8 cellular contexts compared by ENCODE assay signal in genomic region chr11:17734418-17734911, GRCh38. TPM values are rescaled to one million over a fixed set of nuclear protein-coding genes. Genes with fewer than 3 reads are reported as not detected.
DNase-seq lines count a peak whose midpoint lies in the region; ATAC-seq lines count a peak whose summit lies in the region.

KCNC1 (plus strand) TSS chr11:17734781; CDS start chr11:17736003, 1,222 bp downstream.

- peak within 1 kb of the TSS; percentile 53 for H3K4me3 ChIP-seq in right cardiac atrium (ENCODE audit: low read length)

- H3K27ac ChIP-seq in right cardiac atrium (ENCODE audit: low read length), result no peak within 1 kb of the TSS

- ATAC-seq in right cardiac atrium, result peak; percentile 42 to 52
- ATAC-seq in sciatic nerve, result no peak
- ATAC-seq in HG02981 (IDR thresholded peaks at IDR 0.05; ENCODE audit: unreplicated experiment), result no peak
- no peak for ATAC-seq in HG02678 (IDR thresholded peaks at IDR 0.05; ENCODE audit: unreplicated experiment)

- under 1% methylated on average over 66 of the region's 66 CpGs for WGBS in right cardiac atrium

- H3K9me3 ChIP-seq in right cardiac atrium (ENCODE audit: control insufficient read depth, low read length), result no peaks in the 10 kb centered on the region

- peaks cover 4% of the 10 kb centered on the region for H3K4me1 ChIP-seq in right cardiac atrium (ENCODE audit: control insufficient read depth, insufficient read depth, low read length)

- H3K27me3 ChIP-seq in right cardiac atrium (ENCODE audit: control insufficient read depth, insufficient read depth), result no peaks in the 10 kb centered on the region

- DNase-seq in ELF-1 (ENCODE audit: low read depth, low spot score) (peak; percentile 37), NCI-H1092 (lab: John Stamatoyannopoulos, UW) (peak; percentile 71), amniotic epithelial cell (ENCODE audit: low read depth) (peak; percentile 22), right cardiac atrium (peak in 2 of 3 donors; percentile 31 to 67), sciatic nerve (ENCODE audit: low spot score) (peak; percentile 54), T-helper 9 cell (no peak)

- intact Hi-C loops in right cardiac atrium (cut with DNase I) (loop anchor here in 1 of 4 donors (5.0 kb wide), 1 partner anchor 243 kb away; no protein-coding TSS in a partner anchor), sciatic nerve (cut with DNase I) (no loop called here)

RNA-seq across cellular contexts. Expression of gene KCNC1, which starts in this region (rescaled TPM):
- under 1 TPM in 2 of 4 donors, not detected in 2; 0.06 to 0.09 TPM for total RNA-seq in right cardiac atrium
- 0.16 TPM for polyA plus RNA-seq in right cardiac atrium
- total RNA-seq in sciatic nerve, result not detected

Comparison
In these comparisons a context has a peak if more than half of its experiments do, and no peak if none do; other contexts are left out.
1. Peak in DNase-seq, ATAC-seq and H3K4me3 ChIP-seq in right cardiac atrium; RNA of the gene not detected or under 1 TPM.
2. Peak in DNase-seq in sciatic nerve; RNA of the gene not detected or under 1 TPM.